ENCODE assay signal across 8 cellular contexts in genomic region chr9:130834371-130835311, GRCh38. TPM values are rescaled to one million over a fixed set of nuclear protein-coding genes. Genes with fewer than 3 reads are reported as not detected.
DNase-seq lines count a peak whose midpoint lies in the region; ATAC-seq and TF ChIP-seq lines count a peak whose summit lies in the region.

Gene ABL1, plus strand, starts transcription at chr9:130835254. Its CDS starts 193 bp downstream, at chr9:130835447.

- no peaks in the 10 kb centered on the region for H3K9me3 Mint-ChIP-seq in activated CD8-positive, alpha-beta T cell treated with anti-CD3 and anti-CD28 coated beads, Interleukin-2, amount 10 ng/mL, durations not matched to agents 7 days and 5 days (ENCODE audit: insufficient read depth)

- peak within 1 kb of the TSS; percentile 90 for H3K27ac ChIP-seq in AG04450 (ENCODE audit: low read depth, low read length)

- ATAC-seq in GM18873 (IDR thresholded peaks at IDR 0.05; ENCODE audit: low FRiP score, unreplicated experiment) (peak; percentile 60), HG03280 (IDR thresholded peaks at IDR 0.05; ENCODE audit: unreplicated experiment) (peak; percentile 56)
- peak; percentile 78 for ATAC-seq in activated CD8-positive, alpha-beta T cell treated with anti-CD3 and anti-CD28 coated beads, Interleukin-2, amount 10 ng/mL, durations not matched to agents 7 days and 5 days

- TF ChIP-seq CTCF in AG04450 (IDR thresholded peaks at IDR 0.05; ENCODE audit: low read depth, low read length): no peak

- peaks cover 20% of the 10 kb centered on the region for H3K4me1 Mint-ChIP-seq in activated CD8-positive, alpha-beta T cell treated with anti-CD3 and anti-CD28 coated beads, Interleukin-2, amount 10 ng/mL, durations not matched to agents 7 days and 5 days (ENCODE audit: low read depth)

- CTCF ChIA-PET in AG04450 (lab: Charles Lee): no interaction called here
- CTCF ChIA-PET in activated CD8-positive, alpha-beta T cell treated with anti-CD3 and anti-CD28 coated beads, Interleukin-2, amount 10 ng/mL, durations not matched to agents 7 days and 5 days (lab: Charles Lee): interaction anchor here (0.7 to 0.9 kb wide), 2 partner anchors 134 to 222 kb away, joined by 3 read pairs; no protein-coding TSS in a partner anchor

- H3K27me3 ChIP-seq in AG04450 (ENCODE audit: control insufficient read depth, insufficient read depth, low read length): no peaks in the 10 kb centered on the region

- peak within 1 kb of the TSS; percentile 78 for H3K4me3 ChIP-seq in AG04450 (ENCODE audit: low read depth, low read length)

- H3K27ac Mint-ChIP-seq in activated CD8-positive, alpha-beta T cell treated with anti-CD3 and anti-CD28 coated beads, Interleukin-2, amount 10 ng/mL, durations not matched to agents 7 days and 5 days: peak within 1 kb of the TSS; percentile 95

- POLR2A ChIA-PET in AG04450 (lab: Yijun Ruan, JAX): no interaction called here
- POLR2A ChIA-PET in activated CD8-positive, alpha-beta T cell treated with anti-CD3 and anti-CD28 coated beads, Interleukin-2, amount 10 ng/mL, durations not matched to agents 7 days and 5 days (lab: Charles Lee): no interaction called here

- no peaks in the 10 kb centered on the region for H3K9me3 ChIP-seq in AG04450 (ENCODE audit: control insufficient read depth, insufficient read depth, low read length)

- H3K36me3 Mint-ChIP-seq in activated CD8-positive, alpha-beta T cell treated with anti-CD3 and anti-CD28 coated beads, Interleukin-2, amount 10 ng/mL, durations not matched to agents 7 days and 5 days (ENCODE audit: low read depth): no peaks in the 10 kb centered on the region

- H3K27me3 Mint-ChIP-seq in activated CD8-positive, alpha-beta T cell treated with anti-CD3 and anti-CD28 coated beads, Interleukin-2, amount 10 ng/mL, durations not matched to agents 7 days and 5 days (ENCODE audit: low read depth): peaks cover 3% of the 10 kb centered on the region

- peak within 1 kb of the TSS; percentile 92 for H3K4me3 Mint-ChIP-seq in activated CD8-positive, alpha-beta T cell treated with anti-CD3 and anti-CD28 coated beads, Interleukin-2, amount 10 ng/mL, durations not matched to agents 7 days and 5 days

- DNase-seq in AG04450 (ENCODE audit: low read depth, low spot score) (no peak), NCI-H748 (lab: John Stamatoyannopoulos, UW; ENCODE audit: unreplicated experiment) (peak; percentile 84), lung microvascular endothelial cell (ENCODE audit: low read depth in 2 of 2) (peak; percentile 82 to 89)
- peak; percentile 74 for DNase-seq in activated CD8-positive, alpha-beta T cell treated with anti-CD3 and anti-CD28 coated beads, Interleukin-2, amount 10 ng/mL, durations not matched to agents 7 days and 5 days
- DNase-seq in effector CD4-positive, alpha-beta T cell: peak; percentile 42
- peak; percentile 43 for DNase-seq in stimulated activated CD8-positive, alpha-beta memory T cell treated with anti-CD3 and anti-CD28 coated beads, Interleukin-12 subunit alpha, Interleukin-12 subunit beta, amount 100 ng/mL, for 4 hours (ENCODE audit: low read depth)

RNA-seq across cellular contexts. Expression of gene ABL1, which starts in this region (rescaled TPM):
- 37.5 and 51.3 TPM in 2 replicates for polyA plus RNA-seq in AG04450 (2011; rRNA removed)
- polyA minus RNA-seq in AG04450 (2011; rRNA and poly(A)+ RNA removed): 81.5 and 92.0 TPM in 2 replicates
- 10 to 100 TPM; 31.7 to 34.1 TPM for total RNA-seq in activated CD8-positive, alpha-beta T cell treated with anti-CD3 and anti-CD28 coated beads, Interleukin-2, amount 10 ng/mL, durations not matched to agents 7 days and 5 days
- 19.8 and 20.4 TPM in 2 replicates for total RNA-seq in lung microvascular endothelial cell
